Comparison of ENCODE assay signal across 13 cellular contexts in genomic region chr6:170137911-170138910, GRCh38.
DNase-seq lines count a peak whose midpoint lies in the region; ATAC-seq and TF ChIP-seq lines count a peak whose summit lies in the region.
"Had no signal": no experiment of that assay in that cellular context is flagged by ENCODE, and none has a peak within 500 bp of the region (broad histone marks: within the 10 kb centered on the region; RNA-seq: fewer than 3 reads in every experiment).

No MANE protein-coding gene starts in this region.

- no peaks in the 10 kb centered on the region for H3K4me1 Mint-ChIP-seq in activated CD8-positive, alpha-beta T cell treated with anti-CD3 and anti-CD28 coated beads for 36 hours (ENCODE audit: low read depth)

- no peak for ATAC-seq in activated CD8-positive, alpha-beta T cell treated with anti-CD3 and anti-CD28 coated beads for 36 hours

- H3K4me3 ChIP-seq in left ventricle myocardium inferior (peak overlapping the region; percentile 49), uterus (no peak overlapping the region)

- H3K27me3 Mint-ChIP-seq in activated CD8-positive, alpha-beta T cell treated with anti-CD3 and anti-CD28 coated beads for 36 hours, result no peaks in the 10 kb centered on the region

- H3K27me3 ChIP-seq in left ventricle myocardium inferior (ENCODE audit: low read depth) (no peaks in the 10 kb centered on the region), uterus (no peaks in the 10 kb centered on the region)

- H3K9me3 ChIP-seq in left ventricle myocardium inferior (replicated peaks) (peaks cover under 1% of the 10 kb centered on the region), uterus (no peaks in the 10 kb centered on the region)

- intact Hi-C loops in left ventricle myocardium inferior (cut with micrococcal nuclease) (no loop called here), posterior vena cava (cut with DNase I) (no loop called here), uterus (cut with DNase I; ENCODE audit: low total_unique reads) (no loop called here)
- intact Hi-C loops in activated CD8-positive, alpha-beta T cell treated with anti-CD3 and anti-CD28 coated beads for 36 hours (cut with micrococcal nuclease), result no loop called here

- peaks cover 2% of the 10 kb centered on the region for H3K36me3 Mint-ChIP-seq in activated CD8-positive, alpha-beta T cell treated with anti-CD3 and anti-CD28 coated beads for 36 hours (ENCODE audit: low read depth)

- CTCF ChIA-PET in activated CD8-positive, alpha-beta T cell treated with anti-CD3 and anti-CD28 coated beads for 36 hours (lab: Charles Lee), result no interaction called here

- POLR2A ChIA-PET in activated CD8-positive, alpha-beta T cell treated with anti-CD3 and anti-CD28 coated beads for 36 hours (lab: Charles Lee), result no interaction called here

- no peak overlapping the region for H3K27ac Mint-ChIP-seq in activated CD8-positive, alpha-beta T cell treated with anti-CD3 and anti-CD28 coated beads for 36 hours
- H3K27ac Mint-ChIP-seq: activated T-helper 2 cell treated with anti-CD3 and anti-CD28 coated beads, Interferon-gamma antibody, Interleukin-2, Interleukin-4, amounts not matched to agents 10 μg/mL and 5 μg/mL and 100 μg/mL, durations not matched to agents 14 hours and 24 hours and 36 hours had no signal

- no peak overlapping the region for H3K4me3 Mint-ChIP-seq in activated CD8-positive, alpha-beta T cell treated with anti-CD3 and anti-CD28 coated beads for 36 hours

- peaks cover 2% of the 10 kb centered on the region for H3K9me3 Mint-ChIP-seq in activated CD8-positive, alpha-beta T cell treated with anti-CD3 and anti-CD28 coated beads for 36 hours

- TF ChIP-seq POLR2A in uterus (IDR thresholded peaks at IDR 0.05), result no peak

- DNase-seq in activated effector memory CD4-positive, alpha-beta T cell treated with anti-CD3 and anti-CD28 coated beads, Interleukin-2, amount 50 U/mL, for 16 hours, result peak; percentile 42
- DNase-seq in activated effector memory CD4-positive, alpha-beta T cell treated with Interleukin-2 at 50 U/mL for 16 hours, result no peak
- DNase-seq in left ventricle myocardium inferior (no peak), posterior vena cava (ENCODE audit: low spot score) (peak; percentile 59), uterus (peak in 1 of 2 donors; percentile 8), dedifferentiated amniotic fluid mesenchymal stem cell (ENCODE audit: extremely low spot score) (no peak), glomerular visceral epithelial cell (ENCODE audit: extremely low spot score) (no peak)
- no peak for DNase-seq in activated CD8-positive, alpha-beta T cell treated with anti-CD3 and anti-CD28 coated beads for 36 hours
- DNase-seq: ACHN, erythroblast, NCI-H2227 treated with DMSO at 0.1 percent for 48 hours, SW 1271 had no signal

- TF ChIP-seq CTCF in left ventricle myocardium inferior (IDR thresholded peaks at IDR 0.05; ENCODE audit: borderline replicate concordance), result no peak
- TF ChIP-seq CTCF in uterus (IDR thresholded peaks at IDR 0.05), result no peak
- TF ChIP-seq CTCF in activated CD8-positive, alpha-beta T cell treated with anti-CD3 and anti-CD28 coated beads for 36 hours (IDR thresholded peaks at IDR 0.05), result no peak

- H3K27ac ChIP-seq in left ventricle myocardium inferior (replicated peaks) (peak overlapping the region; percentile 93), uterus (peak overlapping the region; percentile 80 to 88)

- H3K4me1 ChIP-seq in left ventricle myocardium inferior (peaks cover 50% of the 10 kb centered on the region), uterus (no peaks in the 10 kb centered on the region)

- H3K36me3 ChIP-seq in left ventricle myocardium inferior, result no peaks in the 10 kb centered on the region
- no peaks in the 10 kb centered on the region for H3K36me3 ChIP-seq in uterus

Comparison
In these comparisons a context has a peak if more than half of its experiments do, and no peak if none do; other contexts are left out.
1. DNase-seq: peak in activated effector memory CD4-positive, alpha-beta T cell treated with anti-CD3 and anti-CD28 coated beads, Interleukin-2, amount 50 U/mL, for 16 hours (single experiment) and posterior vena cava (single experiment); none in activated effector memory CD4-positive, alpha-beta T cell treated with Interleukin-2 at 50 U/mL for 16 hours (single experiment), left ventricle myocardium inferior (single experiment), dedifferentiated amniotic fluid mesenchymal stem cell (single experiment), activated CD8-positive, alpha-beta T cell treated with anti-CD3 and anti-CD28 coated beads for 36 hours (single experiment) and glomerular visceral epithelial cell (single experiment).